8 cellular contexts compared by ENCODE assay signal in genomic region chr22:50635591-50635990, GRCh38. TPM values are rescaled to one million over a fixed set of nuclear protein-coding genes. Genes with fewer than 3 reads are reported as not detected.
"Had no signal": no experiment of that assay in that cellular context is flagged by ENCODE, and none has a peak within 500 bp of the region (broad histone marks: within the 10 kb centered on the region; RNA-seq: fewer than 3 reads in every experiment).

No MANE protein-coding gene starts in this region.

- ATAC-seq: K562 had no signal

- H3K27ac ChIP-seq: GM23248 had no signal

- H3K9ac ChIP-seq: GM23248 had no signal

- H3K4me3 ChIP-seq: GM23248, K562 had no signal

- H2AFZ ChIP-seq: GM23248 had no signal

- DNase-seq: GM23248, GOT3, H7, HCEC 1CT, IMR-90, KG1 had no signal

RNA-seq across cellular contexts. Expression of gene MAPK8IP2, which starts 35.0 kb away (rescaled TPM):
- total RNA-seq: GM23248, HT-29 had no signal

RNA-seq across cellular contexts. Expression of gene SHANK3, which starts 37.0 kb away (rescaled TPM):
- total RNA-seq: HT-29 had no signal
